15 cellular contexts compared by ENCODE assay signal in genomic region chr1:92902406-92902744, GRCh38.
"Had no signal": no experiment of that assay in that cellular context is flagged by ENCODE, and none has a peak within 500 bp of the region (broad histone marks: within the 10 kb centered on the region; RNA-seq: fewer than 3 reads in every experiment).

No MANE protein-coding gene starts in this region.

- H3K27ac ChIP-seq: colonic mucosa, heart left ventricle, prostate gland, right lobe of liver had no signal

- H3K27ac Mint-ChIP-seq: activated CD4-positive, alpha-beta memory T cell treated with anti-CD3 and anti-CD28 coated beads for 36 hours; nephron progenitor cell; stimulated activated memory B cell treated with anti-CD40 and anti-IgM and Interleukin-4, amounts not matched to agents 10 μg/mL and 1 μg/mL and 100 μg/mL, for 72 hours had no signal

- H3K4me1 Mint-ChIP-seq: nephron progenitor cell had no signal

- ATAC-seq: left lobe of liver; stimulated activated memory B cell treated with anti-CD40 and anti-IgM and Interleukin-4, amounts not matched to agents 10 μg/mL and 1 μg/mL and 100 μg/mL, for 72 hours had no signal

- H3K27me3 Mint-ChIP-seq: activated CD4-positive, alpha-beta memory T cell treated with anti-CD3 and anti-CD28 coated beads for 36 hours; stimulated activated memory B cell treated with anti-CD40 and anti-IgM and Interleukin-4, amounts not matched to agents 10 μg/mL and 1 μg/mL and 100 μg/mL, for 72 hours had no signal

- DNase-seq: activated CD4-positive, alpha-beta memory T cell treated with anti-CD3 and anti-CD28 coated beads for 36 hours; activated CD4-positive, CD25-positive, alpha-beta regulatory T cell treated with anti-CD3 and anti-CD28 coated beads, Interleukin-2, amount 50 U/mL, for 72 hours; activated gamma-delta T cell treated with Interleukin-2 at 50 U/mL for 16 hours; activated T-cell treated with anti-CD3 and anti-CD28 coated beads, Interleukin-2, amount 50 U/mL, for 48 hours; colonic mucosa; foreskin melanocyte; heart left ventricle; islet precursor cell; nephron progenitor cell; right lobe of liver; substantia nigra; trophoblast cell had no signal

- H3K9me3 ChIP-seq: colonic mucosa, prostate gland, right lobe of liver had no signal

- H3K4me3 Mint-ChIP-seq: activated CD4-positive, alpha-beta memory T cell treated with anti-CD3 and anti-CD28 coated beads for 36 hours; nephron progenitor cell; stimulated activated memory B cell treated with anti-CD40 and anti-IgM and Interleukin-4, amounts not matched to agents 10 μg/mL and 1 μg/mL and 100 μg/mL, for 72 hours had no signal

- H3K27me3 ChIP-seq: colonic mucosa, heart left ventricle, right lobe of liver had no signal

- H3K4me1 ChIP-seq: colonic mucosa, heart left ventricle, prostate gland, right lobe of liver had no signal

- H3K36me3 ChIP-seq: colonic mucosa, heart left ventricle, prostate gland, right lobe of liver had no signal

- H3K4me3 ChIP-seq: colonic mucosa, heart left ventricle, prostate gland, right lobe of liver had no signal
